ENCODE assay signal across 23 cellular contexts in the genomic region with DNA sequence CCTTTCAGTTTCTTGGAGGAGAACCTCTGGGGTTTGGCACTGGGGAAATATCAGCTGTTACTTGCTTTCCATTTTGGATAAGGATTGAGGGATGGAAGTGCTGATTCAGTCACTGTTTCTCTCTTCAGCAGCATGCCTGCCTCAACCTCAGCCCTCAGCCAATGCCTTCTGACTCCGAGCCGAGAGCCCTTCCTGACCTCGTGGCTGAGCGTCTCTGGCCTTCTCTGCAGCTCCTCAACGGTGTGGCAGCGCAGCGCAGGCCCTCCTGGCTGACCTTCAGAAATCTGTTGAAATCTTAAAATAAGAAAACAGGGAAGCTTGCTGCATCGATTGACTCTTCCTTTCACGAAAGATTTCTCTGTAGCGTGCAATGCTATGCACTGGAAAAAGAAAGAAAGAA.
"Had no signal": no experiment of that assay in that cellular context is flagged by ENCODE, and none has a peak within 500 bp of the region (broad histone marks: within the 10 kb centered on the region; RNA-seq: fewer than 3 reads in every experiment).

No MANE protein-coding gene starts in this region.

- H3K27ac ChIP-seq: adrenal gland, Peyer's patch had no signal

- H3K4me3 ChIP-seq: adrenal gland, Peyer's patch had no signal

- H3K27me3 Mint-ChIP-seq: activated naive CD8-positive, alpha-beta T cell treated with anti-CD3 and anti-CD28 coated beads, Interleukin-2, amount 10 ng/mL, durations not matched to agents 7 days and 5 days had no signal

- H3K9me3 ChIP-seq: adrenal gland, Peyer's patch had no signal

- H3K4me1 ChIP-seq: adrenal gland, Peyer's patch had no signal

- ATAC-seq: activated CD8-positive, alpha-beta T cell treated with anti-CD3 and anti-CD28 coated beads, Interleukin-2, amount 10 ng/mL, durations not matched to agents 7 days and 5 days; WTC11 had no signal

- H3K27ac Mint-ChIP-seq: activated CD8-positive, alpha-beta T cell treated with anti-CD3 and anti-CD28 coated beads, Interleukin-2, amount 10 ng/mL, durations not matched to agents 7 days and 5 days; activated naive CD8-positive, alpha-beta T cell treated with anti-CD3 and anti-CD28 coated beads, Interleukin-2, amount 10 ng/mL, durations not matched to agents 7 days and 5 days; T-helper 1 cell treated with Interleukin-12 subunit alpha and Interleukin-12 subunit beta and Interleukin-4 antibody, amounts not matched to agents 30 μg/mL and 1 μg/mL, for 36 hours; WTC11 had no signal

- H3K27me3 ChIP-seq: adrenal gland, Peyer's patch had no signal

- H3K4me3 Mint-ChIP-seq: activated CD8-positive, alpha-beta T cell treated with anti-CD3 and anti-CD28 coated beads, Interleukin-2, amount 10 ng/mL, durations not matched to agents 7 days and 5 days; activated naive CD8-positive, alpha-beta T cell treated with anti-CD3 and anti-CD28 coated beads, Interleukin-2, amount 10 ng/mL, durations not matched to agents 7 days and 5 days; T-helper 1 cell treated with Interleukin-12 subunit alpha and Interleukin-12 subunit beta and Interleukin-4 antibody, amounts not matched to agents 30 μg/mL and 1 μg/mL, for 36 hours; WTC11 had no signal

- H3K36me3 Mint-ChIP-seq: activated naive CD8-positive, alpha-beta T cell treated with anti-CD3 and anti-CD28 coated beads, Interleukin-2, amount 10 ng/mL, durations not matched to agents 7 days and 5 days had no signal

- DNase-seq: activated CD4-positive, alpha-beta T cell treated with anti-CD3 and anti-CD28 coated beads for 48 hours; activated CD4-positive, alpha-beta T cell treated with anti-CD3 and anti-CD28 coated beads, Interleukin-2, amount 50 U/mL, for 4 hours; activated CD4-positive, CD25-positive, alpha-beta regulatory T cell treated with anti-CD3 and anti-CD28 coated beads, Interleukin-2, amount 50 U/mL, for 72 hours; activated CD8-positive, alpha-beta memory T cell treated with anti-CD3 and anti-CD28 coated beads, Interleukin-2, amount 50 U/mL, for 48 hours; activated CD8-positive, alpha-beta T cell treated with anti-CD3 and anti-CD28 coated beads, Interleukin-2, amount 10 ng/mL, durations not matched to agents 7 days and 5 days; activated naive CD4-positive, alpha-beta T cell treated with anti-CD3 and anti-CD28 coated beads, Interleukin-2, amount 50 U/mL, for 16 hours; activated naive CD8-positive, alpha-beta T cell treated with anti-CD3 and anti-CD28 coated beads, Interleukin-2, amount 10 ng/mL, durations not matched to agents 7 days and 5 days; activated T-cell treated with anti-CD3 and anti-CD28 coated beads, Interleukin-2, amount 50 U/mL, for 1 hour; adrenal gland; anterior cingulate cortex; Karpas-422; MM.1S; NCI-H1105; NCI-H1436; NCI-H1694 treated with DMSO at 0.1 percent for 48 hours; NCI-H2029 treated with DMSO at 0.1 percent for 48 hours; NCI-H510A treated with DMSO at 0.1 percent for 48 hours; NCI-H69; NK-92 treated with Interleukin-12 subunit alpha and Interleukin-12 subunit beta, amount 100 ng/mL, for 24 hours; Peyer's patch; SHP77 had no signal

- H3K4me1 Mint-ChIP-seq: activated naive CD8-positive, alpha-beta T cell treated with anti-CD3 and anti-CD28 coated beads, Interleukin-2, amount 10 ng/mL, durations not matched to agents 7 days and 5 days; WTC11 had no signal

- H3K36me3 ChIP-seq: adrenal gland, Peyer's patch had no signal
